Comparison of ENCODE assay signal across 8 cellular contexts in genomic region chr5:132866342-132867045, GRCh38. TPM values are rescaled to one million over a fixed set of nuclear protein-coding genes. Genes with fewer than 3 reads are reported as not detected.
DNase-seq lines count a peak whose midpoint lies in the region; ATAC-seq and TF ChIP-seq lines count a peak whose summit lies in the region.

A gene with protein sequence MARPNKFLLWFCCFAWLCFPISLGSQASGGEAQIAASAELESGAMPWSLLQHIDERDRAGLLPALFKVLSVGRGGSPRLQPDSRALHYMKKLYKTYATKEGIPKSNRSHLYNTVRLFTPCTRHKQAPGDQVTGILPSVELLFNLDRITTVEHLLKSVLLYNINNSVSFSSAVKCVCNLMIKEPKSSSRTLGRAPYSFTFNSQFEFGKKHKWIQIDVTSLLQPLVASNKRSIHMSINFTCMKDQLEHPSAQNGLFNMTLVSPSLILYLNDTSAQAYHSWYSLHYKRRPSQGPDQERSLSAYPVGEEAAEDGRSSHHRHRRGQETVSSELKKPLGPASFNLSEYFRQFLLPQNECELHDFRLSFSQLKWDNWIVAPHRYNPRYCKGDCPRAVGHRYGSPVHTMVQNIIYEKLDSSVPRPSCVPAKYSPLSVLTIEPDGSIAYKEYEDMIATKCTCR (minus strand): TSS chr5:132866469. CDS start chr5:132864533, 1,936 bp downstream.
TSS of gene UQCRQ (plus strand) at chr5:132866642. CDS start at chr5:132866882, 240 bp downstream.

- no peaks in the 10 kb centered on the region for H3K4me1 ChIP-seq in testis

- H3K27me3 ChIP-seq in testis = no peaks in the 10 kb centered on the region

- peak; percentile 100 for ATAC-seq in HG02571 (IDR thresholded peaks at IDR 0.05; ENCODE audit: unreplicated experiment)
- peak; percentile 99 for ATAC-seq in activated naive CD4-positive, alpha-beta T cell treated with anti-CD3 and anti-CD28 coated beads, Interleukin-2, amount 50 U/mL, for 72 hours

- intact Hi-C loops in testis (cut with DNase I; ENCODE audit: low total_unique reads) = no loop called here

- H3K9me3 ChIP-seq in SK-N-MC (ENCODE audit: low read depth, low read length) = no peaks in the 10 kb centered on the region
- H3K9me3 ChIP-seq in testis = no peaks in the 10 kb centered on the region

- H3K4me3 ChIP-seq in NB4 (ENCODE audit: low read depth, low read length) (peak within 1 kb of the TSS; percentile 94), SK-N-MC (peak within 1 kb of the TSS; percentile 95), testis (peak within 1 kb of the TSS; percentile 76 to 85)

- 0 to 2% methylated on average over 19 to 55 of the region's 55 CpGs for WGBS in testis, 2 donors

- TF ChIP-seq POLR2A in NB4 (IDR thresholded peaks at IDR 0.05; ENCODE audit: extremely low read depth, insufficient read length) (peak; percentile 93), testis (IDR thresholded peaks at IDR 0.05) (peak; percentile 45)

- peaks cover 21 to 23% of the 10 kb centered on the region in 2 donors for H3K36me3 Mint-ChIP-seq in activated naive CD4-positive, alpha-beta T cell treated with anti-CD3 and anti-CD28 coated beads, Interleukin-2, amount 50 U/mL, for 72 hours

- peak within 1 kb of the TSS; percentile 97 to 99 for H3K27ac Mint-ChIP-seq in activated naive CD4-positive, alpha-beta T cell treated with anti-CD3 and anti-CD28 coated beads, Interleukin-2, amount 50 U/mL, for 72 hours

- peaks cover 31% of the 10 kb centered on the region for H3K36me3 ChIP-seq in SK-N-MC (ENCODE audit: insufficient read depth, low read length)
- H3K36me3 ChIP-seq in testis (ENCODE audit: low read depth, missing control alignments) = no peaks in the 10 kb centered on the region

- H3K27ac ChIP-seq in SK-N-MC (peak within 1 kb of the TSS; percentile 87), testis (peak within 1 kb of the TSS; percentile 94 to 96)

- POLR2A ChIA-PET in GM10248 (lab: Yijun Ruan, JAX) = no interaction called here

- peak within 1 kb of the TSS; percentile 98 for H3K9ac ChIP-seq in SK-N-MC (ENCODE audit: insufficient read length)

- DNase-seq in GM10248 (ENCODE audit: extremely low spot score) (peak; percentile 98), NB4 (ENCODE audit: low read depth) (peak; percentile 99), SK-N-MC (ENCODE audit: low read depth, low spot score) (peak; percentile 98), glomerular endothelial cell (ENCODE audit: extremely low read depth, low read depth, low spot score) (peak; percentile 100), occipital lobe (lab: John Stamatoyannopoulos, UW) (peak; percentile 98), testis (peak; percentile 98)
- peak; percentile 90 to 95 for DNase-seq in activated naive CD4-positive, alpha-beta T cell treated with anti-CD3 and anti-CD28 coated beads, Interleukin-2, amount 50 U/mL, for 72 hours (ENCODE audit: low spot score in 2 of 2)

- TF ChIP-seq CTCF in GM10248 (IDR thresholded peaks at IDR 0.05; ENCODE audit: control extremely low read depth, extremely low read depth, low read depth, missing control alignments) (no peak), NB4 (IDR thresholded peaks at IDR 0.05; ENCODE audit: low read depth, low read length) (peak; percentile 23), testis (IDR thresholded peaks at IDR 0.05) (peak in 1 of 3 experiments; percentile 32)

- CTCF ChIA-PET in GM10248 (lab: Yijun Ruan, JAX) = interaction anchor here (1.4 to 18.9 kb wide), 7 partner anchors 10 to 340 kb away, joined by 4 to 215 read pairs (median 9); partner anchors contain the start of gene SHROOM1

- no peaks in the 10 kb centered on the region for H3K9me3 Mint-ChIP-seq in activated naive CD4-positive, alpha-beta T cell treated with anti-CD3 and anti-CD28 coated beads, Interleukin-2, amount 50 U/mL, for 72 hours

RNA-seq across cellular contexts. Expression of the first gene that starts in this region (rescaled TPM):
- total RNA-seq in activated naive CD4-positive, alpha-beta T cell treated with anti-CD3 and anti-CD28 coated beads, Interleukin-2, amount 50 U/mL, for 72 hours = 1 to 10 TPM; 1.1 to 1.3 TPM
- total RNA-seq in glomerular endothelial cell = 0.35 TPM in 1 of 2 replicates, not detected in the other
- total RNA-seq in occipital lobe = 1.9 TPM
- total RNA-seq in testis = 10 to 100 TPM in 1 of 2 donors, 1 to 10 TPM in 1; 5.7 to 13.5 TPM
- polyA plus RNA-seq in testis (ENCODE audit: insufficient read depth, low read depth, low replicate concordance) = 14.2 TPM

RNA-seq across cellular contexts. Expression of gene UQCRQ, which starts in this region (rescaled TPM):
- total RNA-seq in activated naive CD4-positive, alpha-beta T cell treated with anti-CD3 and anti-CD28 coated beads, Interleukin-2, amount 50 U/mL, for 72 hours = 100 to 1,000 TPM; 396 to 399 TPM
- total RNA-seq in glomerular endothelial cell (158 and 165 TPM in 2 replicates), occipital lobe (81.1 TPM), testis (100 to 1,000 TPM; 154 to 171 TPM)
- 167 TPM for polyA plus RNA-seq in testis (ENCODE audit: insufficient read depth, low read depth, low replicate concordance)

Comparison
In these comparisons a context has a peak if more than half of its experiments do, and no peak if none do; other contexts are left out.
1. Peak in every context shown above with its lines: DNase-seq, ATAC-seq, H3K4me3 ChIP-seq and H3K27ac ChIP-seq.